In the genomic region with DNA sequence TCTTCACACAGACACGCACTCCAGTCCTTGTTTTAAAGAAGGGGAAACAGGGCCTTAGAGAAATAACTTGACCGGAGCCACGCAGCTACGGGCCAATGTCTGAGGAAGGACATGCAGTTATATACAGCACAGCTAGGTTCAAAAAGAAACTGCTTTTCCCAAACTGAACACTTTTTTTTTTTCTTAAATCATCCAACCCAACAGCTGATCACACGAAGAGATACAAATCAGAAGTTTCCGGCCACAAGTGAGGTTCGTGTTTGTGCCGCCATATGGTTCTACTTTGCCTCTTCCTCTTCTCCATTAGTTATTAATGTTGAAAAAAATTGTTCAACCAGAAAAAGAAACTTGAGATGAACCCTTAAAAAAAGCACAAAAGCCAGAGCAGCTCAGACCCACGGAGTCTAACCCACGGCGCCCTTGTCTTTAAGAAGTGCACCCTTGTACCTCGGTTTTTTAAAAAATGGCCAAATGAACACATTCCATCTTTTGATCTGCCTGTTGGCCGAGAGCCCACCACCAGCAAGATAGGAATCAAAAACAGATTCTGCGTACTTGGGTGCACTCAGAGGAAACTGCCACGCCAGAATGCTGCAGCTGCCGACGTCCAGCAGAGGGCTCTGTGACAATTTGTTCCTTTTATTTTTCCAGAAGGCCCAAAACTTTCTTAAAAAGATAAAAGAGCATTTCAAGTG, we compare ENCODE assay signal across 1 cellular context.
TF ChIP-seq lines count a peak whose summit lies in the region.

No MANE protein-coding gene starts in this region.

TF ChIP-seq in K562, 482 proteins besides CTCF, POLR2A, EP300 and RAD21 (continued from another document):
- TF ChIP-seq, protein P1, sequence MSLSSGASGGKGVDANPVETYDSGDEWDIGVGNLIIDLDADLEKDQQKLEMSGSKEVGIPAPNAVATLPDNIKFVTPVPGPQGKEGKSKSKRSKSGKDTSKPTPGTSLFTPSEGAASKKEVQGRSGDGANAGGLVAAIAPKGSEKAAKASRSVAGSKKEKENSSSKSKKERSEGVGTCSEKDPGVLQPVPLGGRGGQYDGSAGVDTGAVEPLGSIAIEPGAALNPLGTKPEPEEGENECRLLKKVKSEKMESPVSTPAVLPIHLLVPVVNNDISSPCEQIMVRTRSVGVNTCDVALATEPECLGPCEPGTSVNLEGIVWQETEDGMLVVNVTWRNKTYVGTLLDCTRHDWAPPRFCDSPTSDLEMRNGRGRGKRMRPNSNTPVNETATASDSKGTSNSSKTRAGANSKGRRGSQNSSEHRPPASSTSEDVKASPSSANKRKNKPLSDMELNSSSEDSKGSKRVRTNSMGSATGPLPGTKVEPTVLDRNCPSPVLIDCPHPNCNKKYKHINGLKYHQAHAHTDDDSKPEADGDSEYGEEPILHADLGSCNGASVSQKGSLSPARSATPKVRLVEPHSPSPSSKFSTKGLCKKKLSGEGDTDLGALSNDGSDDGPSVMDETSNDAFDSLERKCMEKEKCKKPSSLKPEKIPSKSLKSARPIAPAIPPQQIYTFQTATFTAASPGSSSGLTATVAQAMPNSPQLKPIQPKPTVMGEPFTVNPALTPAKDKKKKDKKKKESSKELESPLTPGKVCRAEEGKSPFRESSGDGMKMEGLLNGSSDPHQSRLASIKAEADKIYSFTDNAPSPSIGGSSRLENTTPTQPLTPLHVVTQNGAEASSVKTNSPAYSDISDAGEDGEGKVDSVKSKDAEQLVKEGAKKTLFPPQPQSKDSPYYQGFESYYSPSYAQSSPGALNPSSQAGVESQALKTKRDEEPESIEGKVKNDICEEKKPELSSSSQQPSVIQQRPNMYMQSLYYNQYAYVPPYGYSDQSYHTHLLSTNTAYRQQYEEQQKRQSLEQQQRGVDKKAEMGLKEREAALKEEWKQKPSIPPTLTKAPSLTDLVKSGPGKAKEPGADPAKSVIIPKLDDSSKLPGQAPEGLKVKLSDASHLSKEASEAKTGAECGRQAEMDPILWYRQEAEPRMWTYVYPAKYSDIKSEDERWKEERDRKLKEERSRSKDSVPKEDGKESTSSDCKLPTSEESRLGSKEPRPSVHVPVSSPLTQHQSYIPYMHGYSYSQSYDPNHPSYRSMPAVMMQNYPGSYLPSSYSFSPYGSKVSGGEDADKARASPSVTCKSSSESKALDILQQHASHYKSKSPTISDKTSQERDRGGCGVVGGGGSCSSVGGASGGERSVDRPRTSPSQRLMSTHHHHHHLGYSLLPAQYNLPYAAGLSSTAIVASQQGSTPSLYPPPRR (CRISPR knock-in tag; IDR thresholded peaks at IDR 0.05; ENCODE audit: borderline replicate concordance): no peak
- TF ChIP-seq ZNF561 (CRISPR knock-in tag; conservative IDR thresholded peaks at IDR 0.05) (no peak), ZNF274 (IDR thresholded peaks at IDR 0.05; ENCODE audit: borderline replicate concordance, low read depth, low read length) (no peak), ZNF197 (CRISPR knock-in tag; IDR thresholded peaks at IDR 0.05; ENCODE audit: low read depth) (peak; percentile 86; the same call in 1 of the 2 replicates), CBX5 (IDR thresholded peaks at IDR 0.05; ENCODE audit: borderline replicate concordance, low read depth) (no peak), ZNF384 (IDR thresholded peaks at IDR 0.05; ENCODE audit: low read depth, low read length) (peak; percentile 92), DACH1 (IDR thresholded peaks at IDR 0.05; ENCODE audit: partially characterized antibody) (peak; percentile 96), FOXM1 (IDR thresholded peaks at IDR 0.05; ENCODE audit: low read depth) (peak; percentile 58; the same call in 1 of the 2 replicates), FOXM1 (CRISPR knock-in tag; IDR thresholded peaks at IDR 0.05; ENCODE audit: low read depth) (no peak), SAFB2 (IDR thresholded peaks at IDR 0.05; ENCODE audit: borderline replicate concordance, low read depth, low read length, severe bottlenecking) (no peak), SMARCA4 (IDR thresholded peaks at IDR 0.05) (peak; percentile 63; the same call in 1 of the 2 replicates), JUND (IDR thresholded peaks at IDR 0.05; ENCODE audit: borderline replicate concordance, low read depth, low read length) (peak; percentile 40; the same call in 1 of the 2 replicates), JUND (tag; IDR thresholded peaks at IDR 0.05; ENCODE audit: borderline replicate concordance, low read depth, low read length) (peak; percentile 9; the same call in 1 of the 3 replicates), TEAD4 (IDR thresholded peaks at IDR 0.05; ENCODE audit: low read length) (peak; percentile 63), TEAD4 (CRISPR knock-in tag; IDR thresholded peaks at IDR 0.05; ENCODE audit: borderline replicate concordance) (no peak), DDX20 (tag; IDR thresholded peaks at IDR 0.05; ENCODE audit: low read depth) (0 out of 2 replicates have a peak, but pooled peaks have one; percentile 14), PPARD (CRISPR knock-in tag; IDR thresholded peaks at IDR 0.05) (no peak)
- TF ChIP-seq, protein P2, sequence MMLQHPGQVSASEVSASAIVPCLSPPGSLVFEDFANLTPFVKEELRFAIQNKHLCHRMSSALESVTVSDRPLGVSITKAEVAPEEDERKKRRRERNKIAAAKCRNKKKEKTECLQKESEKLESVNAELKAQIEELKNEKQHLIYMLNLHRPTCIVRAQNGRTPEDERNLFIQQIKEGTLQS (IDR thresholded peaks at IDR 0.05): no peak
- TF ChIP-seq, protein P2 (CRISPR knock-in tag; conservative IDR thresholded peaks at IDR 0.05): no peak
- TF ChIP-seq, protein P3, sequence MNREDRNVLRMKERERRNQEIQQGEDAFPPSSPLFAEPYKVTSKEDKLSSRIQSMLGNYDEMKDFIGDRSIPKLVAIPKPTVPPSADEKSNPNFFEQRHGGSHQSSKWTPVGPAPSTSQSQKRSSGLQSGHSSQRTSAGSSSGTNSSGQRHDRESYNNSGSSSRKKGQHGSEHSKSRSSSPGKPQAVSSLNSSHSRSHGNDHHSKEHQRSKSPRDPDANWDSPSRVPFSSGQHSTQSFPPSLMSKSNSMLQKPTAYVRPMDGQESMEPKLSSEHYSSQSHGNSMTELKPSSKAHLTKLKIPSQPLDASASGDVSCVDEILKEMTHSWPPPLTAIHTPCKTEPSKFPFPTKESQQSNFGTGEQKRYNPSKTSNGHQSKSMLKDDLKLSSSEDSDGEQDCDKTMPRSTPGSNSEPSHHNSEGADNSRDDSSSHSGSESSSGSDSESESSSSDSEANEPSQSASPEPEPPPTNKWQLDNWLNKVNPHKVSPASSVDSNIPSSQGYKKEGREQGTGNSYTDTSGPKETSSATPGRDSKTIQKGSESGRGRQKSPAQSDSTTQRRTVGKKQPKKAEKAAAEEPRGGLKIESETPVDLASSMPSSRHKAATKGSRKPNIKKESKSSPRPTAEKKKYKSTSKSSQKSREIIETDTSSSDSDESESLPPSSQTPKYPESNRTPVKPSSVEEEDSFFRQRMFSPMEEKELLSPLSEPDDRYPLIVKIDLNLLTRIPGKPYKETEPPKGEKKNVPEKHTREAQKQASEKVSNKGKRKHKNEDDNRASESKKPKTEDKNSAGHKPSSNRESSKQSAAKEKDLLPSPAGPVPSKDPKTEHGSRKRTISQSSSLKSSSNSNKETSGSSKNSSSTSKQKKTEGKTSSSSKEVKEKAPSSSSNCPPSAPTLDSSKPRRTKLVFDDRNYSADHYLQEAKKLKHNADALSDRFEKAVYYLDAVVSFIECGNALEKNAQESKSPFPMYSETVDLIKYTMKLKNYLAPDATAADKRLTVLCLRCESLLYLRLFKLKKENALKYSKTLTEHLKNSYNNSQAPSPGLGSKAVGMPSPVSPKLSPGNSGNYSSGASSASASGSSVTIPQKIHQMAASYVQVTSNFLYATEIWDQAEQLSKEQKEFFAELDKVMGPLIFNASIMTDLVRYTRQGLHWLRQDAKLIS (CRISPR knock-in tag; IDR thresholded peaks at IDR 0.05): 0 out of 2 replicates have a peak, but pooled peaks have one; percentile 31
- TF ChIP-seq, protein P4, sequence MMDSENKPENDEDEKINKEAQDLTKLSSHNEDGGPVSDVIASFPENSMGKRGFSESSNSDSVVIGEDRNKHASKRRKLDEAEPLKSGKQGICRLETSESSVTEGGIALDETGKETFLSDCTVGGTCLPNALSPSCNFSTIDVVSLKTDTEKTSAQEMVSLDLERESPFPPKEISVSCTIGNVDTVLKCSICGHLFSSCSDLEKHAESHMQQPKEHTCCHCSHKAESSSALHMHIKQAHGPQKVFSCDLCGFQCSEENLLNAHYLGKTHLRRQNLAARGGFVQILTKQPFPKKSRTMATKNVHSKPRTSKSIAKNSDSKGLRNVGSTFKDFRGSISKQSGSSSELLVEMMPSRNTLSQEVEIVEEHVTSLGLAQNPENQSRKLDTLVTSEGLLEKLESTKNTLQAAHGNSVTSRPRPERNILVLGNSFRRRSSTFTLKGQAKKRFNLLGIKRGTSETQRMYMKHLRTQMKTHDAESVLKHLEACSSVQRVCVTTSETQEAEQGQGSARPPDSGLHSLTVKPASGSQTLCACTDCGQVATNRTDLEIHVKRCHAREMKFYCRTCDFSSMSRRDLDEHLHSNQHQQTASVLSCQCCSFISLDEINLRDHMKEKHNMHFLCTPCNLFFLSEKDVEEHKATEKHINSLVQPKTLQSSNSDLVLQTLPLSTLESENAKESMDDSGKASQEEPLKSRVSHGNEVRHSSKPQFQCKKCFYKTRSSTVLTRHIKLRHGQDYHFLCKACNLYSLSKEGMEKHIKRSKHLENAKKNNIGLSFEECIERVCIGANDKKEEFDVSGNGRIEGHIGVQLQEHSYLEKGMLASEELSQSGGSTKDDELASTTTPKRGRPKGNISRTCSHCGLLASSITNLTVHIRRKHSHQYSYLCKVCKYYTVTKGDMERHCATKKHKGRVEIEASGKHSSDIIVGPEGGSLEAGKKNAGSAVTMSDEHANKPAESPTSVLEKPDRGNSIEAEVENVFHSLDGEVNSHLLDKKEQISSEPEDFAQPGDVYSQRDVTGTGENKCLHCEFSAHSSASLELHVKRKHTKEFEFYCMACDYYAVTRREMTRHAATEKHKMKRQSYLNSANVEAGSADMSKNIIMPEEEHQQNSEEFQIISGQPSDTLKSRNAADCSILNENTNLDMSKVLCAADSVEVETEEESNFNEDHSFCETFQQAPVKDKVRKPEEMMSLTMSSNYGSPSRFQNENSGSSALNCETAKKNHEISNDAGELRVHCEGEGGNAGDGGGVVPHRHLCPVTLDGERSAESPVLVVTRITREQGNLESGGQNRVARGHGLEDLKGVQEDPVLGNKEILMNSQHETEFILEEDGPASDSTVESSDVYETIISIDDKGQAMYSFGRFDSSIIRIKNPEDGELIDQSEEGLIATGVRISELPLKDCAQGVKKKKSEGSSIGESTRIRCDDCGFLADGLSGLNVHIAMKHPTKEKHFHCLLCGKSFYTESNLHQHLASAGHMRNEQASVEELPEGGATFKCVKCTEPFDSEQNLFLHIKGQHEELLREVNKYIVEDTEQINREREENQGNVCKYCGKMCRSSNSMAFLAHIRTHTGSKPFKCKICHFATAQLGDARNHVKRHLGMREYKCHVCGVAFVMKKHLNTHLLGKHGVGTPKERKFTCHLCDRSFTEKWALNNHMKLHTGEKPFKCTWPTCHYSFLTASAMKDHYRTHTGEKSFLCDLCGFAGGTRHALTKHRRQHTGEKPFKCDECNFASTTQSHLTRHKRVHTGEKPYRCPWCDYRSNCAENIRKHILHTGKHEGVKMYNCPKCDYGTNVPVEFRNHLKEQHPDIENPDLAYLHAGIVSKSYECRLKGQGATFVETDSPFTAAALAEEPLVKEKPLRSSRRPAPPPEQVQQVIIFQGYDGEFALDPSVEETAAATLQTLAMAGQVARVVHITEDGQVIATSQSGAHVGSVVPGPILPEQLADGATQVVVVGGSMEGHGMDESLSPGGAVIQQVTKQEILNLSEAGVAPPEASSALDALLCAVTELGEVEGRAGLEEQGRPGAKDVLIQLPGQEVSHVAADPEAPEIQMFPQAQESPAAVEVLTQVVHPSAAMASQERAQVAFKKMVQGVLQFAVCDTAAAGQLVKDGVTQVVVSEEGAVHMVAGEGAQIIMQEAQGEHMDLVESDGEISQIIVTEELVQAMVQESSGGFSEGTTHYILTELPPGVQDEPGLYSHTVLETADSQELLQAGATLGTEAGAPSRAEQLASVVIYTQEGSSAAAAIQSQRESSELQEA (IDR thresholded peaks at IDR 0.05; ENCODE audit: low read depth): no peak
- TF ChIP-seq, protein P5, sequence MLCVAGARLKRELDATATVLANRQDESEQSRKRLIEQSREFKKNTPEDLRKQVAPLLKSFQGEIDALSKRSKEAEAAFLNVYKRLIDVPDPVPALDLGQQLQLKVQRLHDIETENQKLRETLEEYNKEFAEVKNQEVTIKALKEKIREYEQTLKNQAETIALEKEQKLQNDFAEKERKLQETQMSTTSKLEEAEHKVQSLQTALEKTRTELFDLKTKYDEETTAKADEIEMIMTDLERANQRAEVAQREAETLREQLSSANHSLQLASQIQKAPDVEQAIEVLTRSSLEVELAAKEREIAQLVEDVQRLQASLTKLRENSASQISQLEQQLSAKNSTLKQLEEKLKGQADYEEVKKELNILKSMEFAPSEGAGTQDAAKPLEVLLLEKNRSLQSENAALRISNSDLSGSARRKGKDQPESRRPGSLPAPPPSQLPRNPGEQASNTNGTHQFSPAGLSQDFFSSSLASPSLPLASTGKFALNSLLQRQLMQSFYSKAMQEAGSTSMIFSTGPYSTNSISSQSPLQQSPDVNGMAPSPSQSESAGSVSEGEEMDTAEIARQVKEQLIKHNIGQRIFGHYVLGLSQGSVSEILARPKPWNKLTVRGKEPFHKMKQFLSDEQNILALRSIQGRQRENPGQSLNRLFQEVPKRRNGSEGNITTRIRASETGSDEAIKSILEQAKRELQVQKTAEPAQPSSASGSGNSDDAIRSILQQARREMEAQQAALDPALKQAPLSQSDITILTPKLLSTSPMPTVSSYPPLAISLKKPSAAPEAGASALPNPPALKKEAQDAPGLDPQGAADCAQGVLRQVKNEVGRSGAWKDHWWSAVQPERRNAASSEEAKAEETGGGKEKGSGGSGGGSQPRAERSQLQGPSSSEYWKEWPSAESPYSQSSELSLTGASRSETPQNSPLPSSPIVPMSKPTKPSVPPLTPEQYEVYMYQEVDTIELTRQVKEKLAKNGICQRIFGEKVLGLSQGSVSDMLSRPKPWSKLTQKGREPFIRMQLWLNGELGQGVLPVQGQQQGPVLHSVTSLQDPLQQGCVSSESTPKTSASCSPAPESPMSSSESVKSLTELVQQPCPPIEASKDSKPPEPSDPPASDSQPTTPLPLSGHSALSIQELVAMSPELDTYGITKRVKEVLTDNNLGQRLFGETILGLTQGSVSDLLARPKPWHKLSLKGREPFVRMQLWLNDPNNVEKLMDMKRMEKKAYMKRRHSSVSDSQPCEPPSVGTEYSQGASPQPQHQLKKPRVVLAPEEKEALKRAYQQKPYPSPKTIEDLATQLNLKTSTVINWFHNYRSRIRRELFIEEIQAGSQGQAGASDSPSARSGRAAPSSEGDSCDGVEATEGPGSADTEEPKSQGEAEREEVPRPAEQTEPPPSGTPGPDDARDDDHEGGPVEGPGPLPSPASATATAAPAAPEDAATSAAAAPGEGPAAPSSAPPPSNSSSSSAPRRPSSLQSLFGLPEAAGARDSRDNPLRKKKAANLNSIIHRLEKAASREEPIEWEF (CRISPR knock-in tag; IDR thresholded peaks at IDR 0.05): peak; percentile 60; the same call in 1 of the 2 replicates
